Comparison of ENCODE assay signal across 1 cellular context in the genomic region with DNA sequence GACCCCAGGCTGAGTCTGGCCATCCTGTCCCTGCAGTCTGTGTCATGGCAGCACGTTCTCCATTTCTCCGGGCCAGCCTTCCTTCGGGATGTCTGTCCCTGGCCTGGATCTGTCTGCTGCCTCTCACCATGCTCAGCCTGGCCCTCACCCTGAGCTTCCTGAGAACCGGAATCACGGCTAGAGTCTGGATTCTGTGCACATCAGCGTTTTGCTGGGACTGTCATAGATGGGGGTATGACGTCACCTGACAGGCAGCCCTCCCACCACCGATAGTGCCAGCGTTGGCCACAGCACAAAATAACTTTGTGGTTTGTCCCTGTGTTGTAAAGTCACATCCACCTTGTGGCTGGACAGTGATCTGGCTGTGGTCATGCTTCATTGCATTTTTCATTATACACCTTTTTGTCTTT.
TF ChIP-seq lines count a peak whose summit lies in the region.

No MANE protein-coding gene starts in this region.

TF ChIP-seq in HepG2, 621 proteins besides CTCF, POLR2A, EP300 and RAD21 (continued from another document):
- no peak for TF ChIP-seq HIVEP1 (CRISPR knock-in tag; IDR thresholded peaks at IDR 0.05)
- no peak for TF ChIP-seq ZSCAN22 (CRISPR knock-in tag; IDR thresholded peaks at IDR 0.05)
- TF ChIP-seq MTA3 (CRISPR knock-in tag; IDR thresholded peaks at IDR 0.05): no peak
- TF ChIP-seq CBX1 (IDR thresholded peaks at IDR 0.05; ENCODE audit: low read depth): no peak
- TF ChIP-seq NCOA5 (CRISPR knock-in tag; IDR thresholded peaks at IDR 0.05): no peak
